In genomic region chr14:103386632-103387329, GRCh38 we compare ENCODE assay signal across 7 cellular contexts. TPM values are rescaled to one million over a fixed set of nuclear protein-coding genes. Genes with fewer than 3 reads are reported as not detected.
DNase-seq lines count a peak whose midpoint lies in the region; ATAC-seq and TF ChIP-seq lines count a peak whose summit lies in the region.

No MANE protein-coding gene starts in this region.

- H4K91ac ChIP-seq in trophoblast cell (ENCODE audit: low read depth, low read length): no peak overlapping the region

- H3K36me3 ChIP-seq in GM23248 (ENCODE audit: low read depth) (no peaks in the 10 kb centered on the region), SJSA1 (peaks cover 16% of the 10 kb centered on the region), esophagus muscularis mucosa (no peaks in the 10 kb centered on the region), trophoblast cell (ENCODE audit: control insufficient read depth in 1 of 2, insufficient read depth in 2 of 2, low read length in 2 of 2) (no peaks in the 10 kb centered on the region)

- no peak for TF ChIP-seq EP300 in esophagus muscularis mucosa (IDR thresholded peaks at IDR 0.05)

- no peak overlapping the region for H3K23ac ChIP-seq in trophoblast cell (ENCODE audit: low read length)

- peaks cover 35% of the 10 kb centered on the region for H3F3A ChIP-seq in GM23248 (ENCODE audit: insufficient read depth)

- H3K4me3 ChIP-seq in GM23248 (peak overlapping the region; percentile 83), SJSA1 (peak overlapping the region; percentile 88), esophagus muscularis mucosa (peak overlapping the region; percentile 90 to 99 (median 94)), trophoblast cell (ENCODE audit: low read depth, low read length) (no peak overlapping the region)

- no peak for TF ChIP-seq POLR2A in esophagus muscularis mucosa (IDR thresholded peaks at IDR 0.05; ENCODE audit: low read depth)

- no peak overlapping the region for H2BK12ac ChIP-seq in trophoblast cell (ENCODE audit: low read length)

- H2AK5ac ChIP-seq in trophoblast cell (ENCODE audit: low read length): no peak overlapping the region

- intact Hi-C loops in esophagus muscularis mucosa (cut with DNase I): loop anchor here (5.0 kb wide), 2 partner anchors 49 to 329 kb away; partner anchors contain the start of gene CDC42BPB

- H3K4ac ChIP-seq in trophoblast cell (ENCODE audit: low read depth, low read length): peak overlapping the region; percentile 69

- H3K9me3 ChIP-seq in GM23248 (ENCODE audit: low read depth): no peaks in the 10 kb centered on the region
- no peaks in the 10 kb centered on the region for H3K9me3 ChIP-seq in SJSA1 (replicated peaks)
- H3K9me3 ChIP-seq in esophagus muscularis mucosa: no peaks in the 10 kb centered on the region
- H3K9me3 ChIP-seq in trophoblast cell (ENCODE audit: insufficient read depth, low read depth, low read length): no peaks in the 10 kb centered on the region

- H3K27me3 ChIP-seq in GM23248 (replicated peaks; ENCODE audit: insufficient read depth) (no peaks in the 10 kb centered on the region), SJSA1 (replicated peaks) (no peaks in the 10 kb centered on the region), esophagus muscularis mucosa (no peaks in the 10 kb centered on the region), trophoblast cell (ENCODE audit: insufficient read depth, low read length) (no peaks in the 10 kb centered on the region)

- no peak overlapping the region for H4K12ac ChIP-seq in trophoblast cell (ENCODE audit: low read depth, low read length)

- peaks cover 18% of the 10 kb centered on the region for H3K4me1 ChIP-seq in GM23248 (ENCODE audit: insufficient read depth)
- H3K4me1 ChIP-seq in SJSA1 (replicated peaks): peaks cover 23% of the 10 kb centered on the region
- peaks cover 38 to 59% (median 57%) of the 10 kb centered on the region in 4 donors for H3K4me1 ChIP-seq in esophagus muscularis mucosa
- peaks cover 2 to 5% of the 10 kb centered on the region in 2 experiments for H3K4me1 ChIP-seq in trophoblast cell (ENCODE audit: control insufficient read depth in 1 of 2, insufficient read depth in 2 of 2, low read length in 2 of 2)

- 1% methylated on average over 11 of the region's 11 CpGs for WGBS in GM23248 (ENCODE audit: low coverage in 1 of 2, low lambda C conversion rate in 2 of 2, missing lambda C conversion rate in 2 of 2), 2 experiments
- WGBS in esophagus muscularis mucosa: 13% methylated on average over 11 of the region's 11 CpGs
- WGBS in trophoblast cell (ENCODE audit: extremely low coverage, insufficient coverage, insufficient read length): no CpG with 5 or more reads among the region's 11 CpGs

- H4K20me1 ChIP-seq in GM23248 (ENCODE audit: insufficient read depth): peaks cover 26% of the 10 kb centered on the region; the same call in 1 of the 2 replicates

- peak overlapping the region; percentile 95 for H3K9ac ChIP-seq in GM23248
- H3K9ac ChIP-seq in trophoblast cell (ENCODE audit: low read length): peak overlapping the region; percentile 86

- peaks cover 9% of the 10 kb centered on the region for H3K79me1 ChIP-seq in trophoblast cell (ENCODE audit: low read length)

- peak overlapping the region; percentile 90 for H3K4me2 ChIP-seq in GM23248 (ENCODE audit: unreplicated experiment)
- H3K4me2 ChIP-seq in trophoblast cell (ENCODE audit: low read length): peak overlapping the region; percentile 63

- no peak overlapping the region for H3K14ac ChIP-seq in trophoblast cell (ENCODE audit: low read length)

- no peaks in the 10 kb centered on the region for H3K9me2 ChIP-seq in GM23248 (ENCODE audit: insufficient read depth)

- in situ Hi-C loops in GM23248 (cut with MboI): no loop called here

- DNase-seq in GM23248 (peak; percentile 69), SJSA1 (ENCODE audit: low read depth in 1 of 2, low spot score in 2 of 2) (no peak), esophagus muscularis mucosa (ENCODE audit: extremely low spot score) (no peak), trophoblast cell (no peak), glomerular visceral epithelial cell (ENCODE audit: extremely low spot score) (no peak), DMS153 (lab: John Stamatoyannopoulos, UW) (no peak)

- no peak overlapping the region for H4K8ac ChIP-seq in trophoblast cell (ENCODE audit: low read depth, low read length)

- H2BK5ac ChIP-seq in trophoblast cell (ENCODE audit: low read depth, low read length, poor library complexity): no peak overlapping the region

- H3K27ac ChIP-seq in GM23248: peak overlapping the region; percentile 89
- H3K27ac ChIP-seq in SJSA1: no peak overlapping the region
- H3K27ac ChIP-seq in esophagus muscularis mucosa (replicated peaks in 1 of 4): peak overlapping the region; percentile 98 to 100 (median 100)
- H3K27ac ChIP-seq in trophoblast cell (ENCODE audit: low read depth, low read length): no peak overlapping the region

- ATAC-seq in HG02840 (IDR thresholded peaks at IDR 0.05; ENCODE audit: low FRiP score, unreplicated experiment): no peak

- H3K79me2 ChIP-seq in GM23248 (ENCODE audit: insufficient read depth): peaks cover 83% of the 10 kb centered on the region
- peaks cover 15% of the 10 kb centered on the region for H3K79me2 ChIP-seq in trophoblast cell (ENCODE audit: control insufficient read depth, insufficient read depth, low read length, poor library complexity)

- H2AFZ ChIP-seq in GM23248 (no peak overlapping the region), trophoblast cell (ENCODE audit: insufficient read depth, low read length, poor library complexity) (no peak overlapping the region)

- H3K18ac ChIP-seq in trophoblast cell (ENCODE audit: low read length): no peak overlapping the region

- H2BK120ac ChIP-seq in trophoblast cell (ENCODE audit: insufficient read depth, low read length, poor library complexity): no peak overlapping the region

- TF ChIP-seq CTCF in esophagus muscularis mucosa (IDR thresholded peaks at IDR 0.05): no peak

RNA-seq across cellular contexts. Expression of gene MARK3, which starts 1.6 kb away (rescaled TPM):
- total RNA-seq in GM23248 (2014; rRNA removed; shearing (Covaris generic)): 80.6 and 107 TPM in 2 replicates
- polyA plus RNA-seq in GM23248 (2016; fragmentation: Nextera tagmentation; extraction: Ambion mirVana): 32.3 and 32.9 TPM in 2 replicates
- total RNA-seq in SJSA1 (2014; rRNA removed; shearing (Covaris generic)): 32.3 and 53.2 TPM in 2 replicates
- total RNA-seq in esophagus muscularis mucosa: 10 to 100 TPM; 57.4 to 78.1 (median 68.1) TPM
- 58.6 and 59.7 TPM in 2 replicates for polyA plus RNA-seq in trophoblast cell (2013)

RNA-seq across cellular contexts. Expression of gene EIF5, which starts 52.7 kb away (rescaled TPM):
- total RNA-seq in GM23248 (2014; rRNA removed; shearing (Covaris generic)): 133 and 156 TPM in 2 replicates
- polyA plus RNA-seq in GM23248 (2016; fragmentation: Nextera tagmentation; extraction: Ambion mirVana): 502 and 518 TPM in 2 replicates
- 127 and 177 TPM in 2 replicates for total RNA-seq in SJSA1 (2014; rRNA removed; shearing (Covaris generic))
- 100 to 1,000 TPM; 118 to 237 (median 159) TPM for total RNA-seq in esophagus muscularis mucosa
- polyA plus RNA-seq in trophoblast cell (2013): 350 and 375 TPM in 2 replicates

Comparison
In these comparisons a context has a peak if more than half of its experiments do, and no peak if none do; other contexts are left out.
1. H3K27ac ChIP-seq: peak in GM23248 (single experiment) and esophagus muscularis mucosa (4 of 4); none in SJSA1 (single experiment) and trophoblast cell (single experiment).